In genomic region chr14:49975799-49976198, GRCh38 we compare ENCODE assay signal across 11 cellular contexts.
DNase-seq lines count a peak whose midpoint lies in the region; ATAC-seq, FAIRE-seq and TF ChIP-seq lines count a peak whose summit lies in the region.
"Had no signal": no experiment of that assay in that cellular context is flagged by ENCODE, and none has a peak within 500 bp of the region (broad histone marks: within the 10 kb centered on the region; RNA-seq: fewer than 3 reads in every experiment).

No MANE protein-coding gene starts in this region.

- ATAC-seq in SK-N-SH treated with all-trans-retinoic acid at 6 μM for 48 hours (no peak), T-helper 17 cell (no peak), GM19324 (IDR thresholded peaks at IDR 0.05; ENCODE audit: low FRiP score, unreplicated experiment) (no peak), GM19397 (IDR thresholded peaks at IDR 0.05; ENCODE audit: unreplicated experiment) (no peak)
- no peak for ATAC-seq in stimulated activated naive B cell treated with anti-CD40 and anti-IgM and Interleukin-4, amounts not matched to agents 10 μg/mL and 1 μg/mL and 100 μg/mL, for 72 hours (replicated peaks)

- peak overlapping the region; percentile 48 to 89; a peak in 3 of 4 replicates for H3K27ac ChIP-seq in SK-N-SH (ENCODE audit: low read depth in 2 of 2, low read length in 1 of 2)
- H3K27ac ChIP-seq in kidney (ENCODE audit: low read depth in 2 of 2, low read length in 2 of 2), result peak overlapping the region; percentile 73 to 79
- H3K27ac ChIP-seq: 22Rv1 had no signal

- TF ChIP-seq CTCF in SK-N-SH (IDR thresholded peaks at IDR 0.05) (no peak), kidney (IDR thresholded peaks at IDR 0.05; ENCODE audit: borderline replicate concordance, extremely low read depth, insufficient read depth) (no peak)

- no peaks in the 10 kb centered on the region for H3K36me3 Mint-ChIP-seq in T-helper 17 cell (ENCODE audit: low read depth)
- peaks cover 1 to 10% of the 10 kb centered on the region in 2 donors for H3K36me3 Mint-ChIP-seq in stimulated activated naive B cell treated with anti-CD40 and anti-IgM and Interleukin-4, amounts not matched to agents 10 μg/mL and 1 μg/mL and 100 μg/mL, for 72 hours

- no peaks in the 10 kb centered on the region for H3K9me3 ChIP-seq in SK-N-SH
- H3K9me3 ChIP-seq in T-helper 17 cell (ENCODE audit: control insufficient read depth, low read length, poor library complexity, severe bottlenecking), result no peaks in the 10 kb centered on the region
- H3K9me3 ChIP-seq in kidney (ENCODE audit: control insufficient read depth in 1 of 2, low read length in 2 of 2), result no peaks in the 10 kb centered on the region

- FAIRE-seq in kidney (lab: Jason Lieb, UNC), result no peak

- 77% methylated on average over 3 of the region's 3 CpGs for WGBS in SK-N-SH (ENCODE audit: low lambda C conversion rate)

- H3F3A ChIP-seq in SK-N-SH (replicated peaks; ENCODE audit: insufficient read depth), result peaks cover 38% of the 10 kb centered on the region

- intact Hi-C loops in kidney (cut with DNase I), result no loop called here

- H3K27me3 ChIP-seq in SK-N-SH (ENCODE audit: insufficient read depth), result no peaks in the 10 kb centered on the region

- H3K27ac Mint-ChIP-seq in T-helper 17 cell, result peak overlapping the region; percentile 99
- peak overlapping the region; percentile 62 for H3K27ac Mint-ChIP-seq in stimulated activated naive B cell treated with anti-CD40 and anti-IgM and Interleukin-4, amounts not matched to agents 10 μg/mL and 1 μg/mL and 100 μg/mL, for 72 hours

- H3K4me1 ChIP-seq in SK-N-SH (ENCODE audit: control insufficient read depth in 1 of 2, insufficient read depth in 2 of 2, low read depth in 1 of 2, low read length in 1 of 2) (peaks cover 18 to 43% of the 10 kb centered on the region in 2 experiments), kidney (ENCODE audit: control insufficient read depth in 1 of 2, insufficient read depth in 1 of 2, low read depth in 1 of 2, low read length in 2 of 2) (peaks cover 26 to 34% of the 10 kb centered on the region in 2 donors)

- H3K9ac ChIP-seq in SK-N-SH, result peak overlapping the region; percentile 10; the same call in 1 of the 2 replicates
- peak overlapping the region in 1 of 2 donors; percentile 0 for H3K9ac ChIP-seq in kidney (ENCODE audit: low read length in 2 of 2)

- no peaks in the 10 kb centered on the region for H4K20me1 ChIP-seq in SK-N-SH (ENCODE audit: insufficient read depth)

- H3K4me3 ChIP-seq in SK-N-SH (ENCODE audit: low read depth in 2 of 2, low read length in 1 of 2) (no peak overlapping the region), kidney (ENCODE audit: low read length in 2 of 2) (no peak overlapping the region)

- POLR2A ChIA-PET in SK-N-SH (lab: Yijun Ruan, JAX), result no interaction called here

- CTCF ChIA-PET in SK-N-SH (lab: Yijun Ruan, JAX), result interaction anchor here (1.3 kb wide), 1 partner anchor 22 kb away, joined by 3 read pairs; no protein-coding TSS in a partner anchor

- H3K9me3 Mint-ChIP-seq in stimulated activated naive B cell treated with anti-CD40 and anti-IgM and Interleukin-4, amounts not matched to agents 10 μg/mL and 1 μg/mL and 100 μg/mL, for 72 hours, result peaks cover 0 to 2% of the 10 kb centered on the region in 2 donors
- H3K9me3 Mint-ChIP-seq: neural crest cell had no signal

- no peak for DNase-seq in SK-N-SH
- DNase-seq in T-helper 17 cell, result no peak
- DNase-seq in kidney, result no peak
- no peak for DNase-seq in stimulated activated naive B cell treated with anti-CD40 and anti-IgM and Interleukin-4, amounts not matched to agents 10 μg/mL and 1 μg/mL and 100 μg/mL, for 72 hours
- DNase-seq in DMS79 treated with DMSO at 0.1 percent for 48 hours (lab: John Stamatoyannopoulos, UW), result no peak
- DNase-seq: activated CD4-positive, alpha-beta T cell treated with anti-CD3 and anti-CD28 coated beads for 1 hour had no signal

- TF ChIP-seq RAD21 in SK-N-SH (IDR thresholded peaks at IDR 0.05; ENCODE audit: low read length), result no peak

- TF ChIP-seq EP300 in SK-N-SH (IDR thresholded peaks at IDR 0.05; ENCODE audit: borderline replicate concordance in 1 of 2, low read depth in 1 of 2, low read length in 1 of 2), result no peak

- H3K4me1 Mint-ChIP-seq in T-helper 17 cell, result peaks cover 71% of the 10 kb centered on the region
- peaks cover 70 to 89% of the 10 kb centered on the region in 2 donors for H3K4me1 Mint-ChIP-seq in stimulated activated naive B cell treated with anti-CD40 and anti-IgM and Interleukin-4, amounts not matched to agents 10 μg/mL and 1 μg/mL and 100 μg/mL, for 72 hours

- H3K4me2 ChIP-seq in SK-N-SH, result 0 out of 2 replicates have a peak overlapping the region, but pooled peaks have one; percentile 2

- no peaks in the 10 kb centered on the region for H3K79me2 ChIP-seq in SK-N-SH (ENCODE audit: insufficient read depth)

- no peaks in the 10 kb centered on the region for H3K9me2 ChIP-seq in SK-N-SH

- H3K4me3 Mint-ChIP-seq in T-helper 17 cell, result peak overlapping the region; percentile 19
- no peak overlapping the region for H3K4me3 Mint-ChIP-seq in stimulated activated naive B cell treated with anti-CD40 and anti-IgM and Interleukin-4, amounts not matched to agents 10 μg/mL and 1 μg/mL and 100 μg/mL, for 72 hours
- H3K4me3 Mint-ChIP-seq: neural crest cell had no signal

- H3K36me3 ChIP-seq in SK-N-SH (replicated peaks in 1 of 2; ENCODE audit: control insufficient read depth in 1 of 2, insufficient read depth in 2 of 2, low read length in 1 of 2) (no peaks in the 10 kb centered on the region), kidney (ENCODE audit: control insufficient read depth in 1 of 2, insufficient read depth in 2 of 2, low read length in 2 of 2) (no peaks in the 10 kb centered on the region)

- no peaks in the 10 kb centered on the region for H3K27me3 Mint-ChIP-seq in T-helper 17 cell
- H3K27me3 Mint-ChIP-seq in stimulated activated naive B cell treated with anti-CD40 and anti-IgM and Interleukin-4, amounts not matched to agents 10 μg/mL and 1 μg/mL and 100 μg/mL, for 72 hours, result no peaks in the 10 kb centered on the region

- H2AFZ ChIP-seq in SK-N-SH (ENCODE audit: low read depth), result peak overlapping the region; percentile 10; the same call in 1 of the 2 replicates

TF ChIP-seq in SK-N-SH, 30 proteins besides CTCF, POLR2A, EP300 and RAD21 (continues in another document):
- TF ChIP-seq ELF1 (IDR thresholded peaks at IDR 0.05), result no peak
- no peak for TF ChIP-seq RFX5 (IDR thresholded peaks at IDR 0.05; ENCODE audit: low read length)
- TF ChIP-seq FOXJ3 (CRISPR knock-in tag; IDR thresholded peaks at IDR 0.05), result no peak
- TF ChIP-seq REST (IDR thresholded peaks at IDR 0.05; ENCODE audit: low read depth, low read length), result no peak
- TF ChIP-seq EZH2phosphoT487 (IDR thresholded peaks at IDR 0.05; ENCODE audit: borderline replicate concordance, low read depth), result no peak

TF ChIP-seq in SK-N-SH treated with all-trans-retinoic acid at 6 μM for 48 hours, 23 proteins besides CTCF, POLR2A, EP300 and RAD21 (continues in another document):
- TF ChIP-seq ISL1 (CRISPR knock-in tag; IDR thresholded peaks at IDR 0.05) (no peak), OSR1 (CRISPR knock-in tag; IDR thresholded peaks at IDR 0.05) (no peak), ZFP30 (CRISPR knock-in tag; IDR thresholded peaks at IDR 0.05) (no peak), PPARA (CRISPR knock-in tag; IDR thresholded peaks at IDR 0.05; ENCODE audit: borderline replicate concordance) (no peak), RARB (CRISPR knock-in tag; IDR thresholded peaks at IDR 0.05) (no peak), BACH2 (CRISPR knock-in tag; IDR thresholded peaks at IDR 0.05; ENCODE audit: borderline replicate concordance) (no peak), ZNF8 (CRISPR knock-in tag; IDR thresholded peaks at IDR 0.05) (no peak), TSHZ2 (CRISPR knock-in tag; IDR thresholded peaks at IDR 0.05) (no peak), CSRNP3 (CRISPR knock-in tag; IDR thresholded peaks at IDR 0.05) (no peak), TCF4 (CRISPR knock-in tag; IDR thresholded peaks at IDR 0.05; ENCODE audit: borderline replicate concordance) (no peak)
